8 cellular contexts compared by ENCODE assay signal in the genomic region with DNA sequence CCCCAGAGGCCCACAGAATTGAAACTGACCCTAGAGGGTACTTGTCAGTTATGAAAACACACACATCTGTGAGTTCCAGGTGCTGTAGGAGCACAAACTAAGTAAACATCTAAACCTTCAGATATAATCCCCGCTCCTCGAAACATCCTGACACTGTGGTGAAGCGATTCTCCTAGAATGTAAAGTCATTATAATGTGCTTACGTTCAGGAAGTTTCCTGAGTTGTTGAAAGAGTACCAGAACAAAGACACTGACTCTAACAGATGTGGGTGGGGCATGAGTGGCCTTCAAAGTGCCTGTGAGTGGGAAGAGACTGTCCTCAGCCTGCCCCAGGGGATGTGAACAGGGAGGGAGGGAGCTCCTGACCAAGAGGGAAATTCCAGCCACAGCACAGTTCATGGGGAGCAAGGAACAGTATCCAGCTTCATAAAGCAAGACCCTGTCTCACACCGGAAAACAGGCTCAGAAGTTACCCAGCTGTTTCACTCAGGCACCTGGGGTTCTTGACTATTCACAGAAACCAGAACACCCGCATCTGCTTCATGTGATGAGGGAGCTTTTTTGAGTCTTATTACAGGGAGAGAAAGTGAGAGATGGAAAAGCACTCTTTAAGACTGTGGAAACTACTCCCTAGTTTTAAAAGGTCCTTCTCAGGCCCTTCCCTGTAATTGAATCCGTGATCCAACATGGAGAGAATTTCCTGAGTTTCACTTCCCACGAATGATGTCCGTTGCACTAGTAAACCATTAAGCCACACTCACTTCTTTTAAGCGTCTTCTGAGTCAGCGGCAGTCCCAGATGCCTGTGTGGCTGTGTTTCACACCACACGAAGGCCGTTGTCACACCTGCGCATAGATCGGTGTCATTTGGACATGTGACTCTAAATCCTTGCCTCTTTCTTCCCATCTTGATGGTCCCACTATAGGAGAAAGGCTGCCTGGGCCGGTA.
A peak's percentile ranks its signal among the peaks of the same experiment; 100 is the strongest.
DNase-seq lines count a peak whose midpoint lies in the region; ATAC-seq and TF ChIP-seq lines count a peak whose summit lies in the region.

No MANE protein-coding gene starts in this region.

- DNase-seq in AG20443 (ENCODE audit: low spot score) (peak; percentile 63), cardiac muscle cell (ENCODE audit: low read depth in 1 of 2, low spot score in 1 of 2) (peak in 1 of 2 donors; percentile 82), medulla oblongata (ENCODE audit: extremely low spot score) (no peak), activated gamma-delta T cell (lab: John Stamatoyannopoulos, UW) (no peak)
- no peak for DNase-seq in activated T-cell treated with anti-CD3 and anti-CD28 coated beads, Interleukin-2, amount 50 U/mL, for 4 hours

- TF ChIP-seq POLR2A in GM19099 (IDR thresholded peaks at IDR 0.05; ENCODE audit: extremely low read depth, insufficient read length, low read depth) = peak; percentile 34

- H3K4me1 Mint-ChIP-seq in activated T-cell treated with anti-CD3 and anti-CD28 coated beads, Interleukin-2, amount 50 U/mL, for 4 hours (ENCODE audit: low read depth) = peaks cover 25% of the 10 kb centered on the region

- H3K4me3 Mint-ChIP-seq in activated T-cell treated with anti-CD3 and anti-CD28 coated beads, Interleukin-2, amount 50 U/mL, for 4 hours = no peak overlapping the region

- ATAC-seq in HG03139 (IDR thresholded peaks at IDR 0.05; ENCODE audit: unreplicated experiment) = peak; percentile 61
- peak; percentile 46 to 48 for ATAC-seq in activated T-cell treated with anti-CD3 and anti-CD28 coated beads, Interleukin-2, amount 50 U/mL, for 4 hours

- peaks cover 73% of the 10 kb centered on the region for H3K36me3 ChIP-seq in cardiac muscle cell

- no peaks in the 10 kb centered on the region for H3K9me3 Mint-ChIP-seq in activated T-cell treated with anti-CD3 and anti-CD28 coated beads, Interleukin-2, amount 50 U/mL, for 4 hours

- H3K9me3 ChIP-seq in cardiac muscle cell (ENCODE audit: low read depth) = no peaks in the 10 kb centered on the region

- H3K36me3 Mint-ChIP-seq in activated T-cell treated with anti-CD3 and anti-CD28 coated beads, Interleukin-2, amount 50 U/mL, for 4 hours (ENCODE audit: insufficient read depth) = peaks cover 49% of the 10 kb centered on the region

- H3K27me3 Mint-ChIP-seq in activated T-cell treated with anti-CD3 and anti-CD28 coated beads, Interleukin-2, amount 50 U/mL, for 4 hours (ENCODE audit: low read depth) = no peaks in the 10 kb centered on the region

- peaks cover 3% of the 10 kb centered on the region for H3K4me1 ChIP-seq in cardiac muscle cell (ENCODE audit: low read depth)

- TF ChIP-seq CTCF in cardiac muscle cell (IDR thresholded peaks at IDR 0.05; ENCODE audit: low read depth, low read length) = no peak

- H3K4me3 ChIP-seq in cardiac muscle cell = no peak overlapping the region
- H3K4me3 ChIP-seq in skin epidermis = no peak overlapping the region

- H3K27me3 ChIP-seq in cardiac muscle cell = no peaks in the 10 kb centered on the region

- H3K27ac ChIP-seq in cardiac muscle cell = peak overlapping the region; percentile 21
- H3K27ac ChIP-seq in skin epidermis = peak overlapping the region in 20 of 21 experiments; percentile 4 to 85 (median 72)
